ENCODE assay signal across 28 cellular contexts in genomic region chr7:118878336-118878735, GRCh38.
A peak's percentile ranks its signal among the peaks of the same experiment; 100 is the strongest.
DNase-seq lines count a peak whose midpoint lies in the region; ATAC-seq, FAIRE-seq and TF ChIP-seq lines count a peak whose summit lies in the region.
"Had no signal": no experiment of that assay in that cellular context is flagged by ENCODE, and none has a peak within 500 bp of the region (broad histone marks: within the 10 kb centered on the region; RNA-seq: fewer than 3 reads in every experiment).

No MANE protein-coding gene starts in this region.

- DNase-seq in cardiac muscle cell (ENCODE audit: low read depth in 1 of 2, low spot score in 1 of 2) (peak in 1 of 2 donors; percentile 63), heart left ventricle (no peak), neuronal stem cell (ENCODE audit: low spot score) (no peak), smooth muscle cell (lab: John Stamatoyannopoulos, UW; ENCODE audit: unreplicated experiment) (no peak), AG08396 (ENCODE audit: low spot score) (no peak)
- no peak for DNase-seq in naive thymus-derived CD8-positive, alpha-beta T cell
- no peak for DNase-seq in activated CD4-positive, alpha-beta memory T cell treated with anti-CD3 and anti-CD28 coated beads for 36 hours
- DNase-seq: BE2C; C1 segment of cervical spinal cord; CD4-positive, alpha-beta memory T cell; CD4-positive, CD25-positive, alpha-beta regulatory T cell; CD8-positive, alpha-beta memory T cell; COR-L47; DMS 273 treated with DMSO at 0.1 percent for 48 hours; DMS153; DMS53; DMS79; DND-41; EL; GDM1 had no signal

- H3K9ac ChIP-seq in neuronal stem cell (ENCODE audit: low read depth, low read length, poor library complexity) (no peak overlapping the region), smooth muscle cell (ENCODE audit: low read depth) (no peak overlapping the region)
- H3K9ac ChIP-seq: BLaER1 had no signal

- H3K9me3 Mint-ChIP-seq in naive thymus-derived CD8-positive, alpha-beta T cell = peaks cover 0 to 2% (median 0%) of the 10 kb centered on the region in 9 donors
- no peaks in the 10 kb centered on the region for H3K9me3 Mint-ChIP-seq in activated CD4-positive, alpha-beta memory T cell treated with anti-CD3 and anti-CD28 coated beads for 36 hours

- no peak overlapping the region for H3K4me3 Mint-ChIP-seq in naive thymus-derived CD8-positive, alpha-beta T cell
- no peak overlapping the region for H3K4me3 Mint-ChIP-seq in activated CD4-positive, alpha-beta memory T cell treated with anti-CD3 and anti-CD28 coated beads for 36 hours
- H3K4me3 Mint-ChIP-seq: CD14-positive monocyte; CD4-positive, alpha-beta memory T cell; CD4-positive, CD25-positive, alpha-beta regulatory T cell; CD8-positive, alpha-beta memory T cell had no signal

- POLR2A ChIA-PET in naive thymus-derived CD8-positive, alpha-beta T cell (lab: Charles Lee) = no interaction called here
- POLR2A ChIA-PET in activated CD4-positive, alpha-beta memory T cell treated with anti-CD3 and anti-CD28 coated beads for 36 hours (lab: Charles Lee) = no interaction called here

- no peaks in the 10 kb centered on the region for H3K79me2 ChIP-seq in smooth muscle cell (ENCODE audit: low read depth)

- H4K20me1 ChIP-seq in smooth muscle cell (ENCODE audit: low read depth) = no peaks in the 10 kb centered on the region
- H4K20me1 ChIP-seq: BLaER1 had no signal

- H3K18ac ChIP-seq in neuronal stem cell (ENCODE audit: low read length) = no peak overlapping the region

- H2BK15ac ChIP-seq in neuronal stem cell (ENCODE audit: low read length) = no peak overlapping the region

- no peak overlapping the region for H3K27ac Mint-ChIP-seq in naive thymus-derived CD8-positive, alpha-beta T cell
- H3K27ac Mint-ChIP-seq in activated CD4-positive, alpha-beta memory T cell treated with anti-CD3 and anti-CD28 coated beads for 36 hours = no peak overlapping the region
- H3K27ac Mint-ChIP-seq: CD14-positive monocyte; CD4-positive, alpha-beta memory T cell; CD4-positive, CD25-positive, alpha-beta regulatory T cell; CD8-positive, alpha-beta memory T cell had no signal

- H3K36me3 ChIP-seq in cardiac muscle cell (no peaks in the 10 kb centered on the region), heart left ventricle (no peaks in the 10 kb centered on the region), neuronal stem cell (replicated peaks in 1 of 2; ENCODE audit: control insufficient read depth in 2 of 2, insufficient read depth in 2 of 2, low read length in 2 of 2) (no peaks in the 10 kb centered on the region), smooth muscle cell (ENCODE audit: low read depth) (no peaks in the 10 kb centered on the region)
- H3K36me3 ChIP-seq: BE2C, BLaER1 had no signal

- H3K23ac ChIP-seq in neuronal stem cell (ENCODE audit: low read depth, low read length, poor library complexity) = no peak overlapping the region

- no peak overlapping the region for H2AFZ ChIP-seq in neuronal stem cell (ENCODE audit: low read length)
- H2AFZ ChIP-seq in smooth muscle cell (ENCODE audit: low read depth) = peak overlapping the region; percentile 62

- H3K36me3 Mint-ChIP-seq in naive thymus-derived CD8-positive, alpha-beta T cell = no peaks in the 10 kb centered on the region
- H3K36me3 Mint-ChIP-seq in activated CD4-positive, alpha-beta memory T cell treated with anti-CD3 and anti-CD28 coated beads for 36 hours = no peaks in the 10 kb centered on the region
- H3K36me3 Mint-ChIP-seq: CD14-positive monocyte; CD4-positive, alpha-beta memory T cell; CD4-positive, CD25-positive, alpha-beta regulatory T cell; CD8-positive, alpha-beta memory T cell had no signal

- no peak for TF ChIP-seq POLR2A in heart left ventricle (IDR thresholded peaks at IDR 0.05)

- H3K4me1 ChIP-seq in cardiac muscle cell (ENCODE audit: low read depth) (peaks cover 25% of the 10 kb centered on the region), heart left ventricle (no peaks in the 10 kb centered on the region), neuronal stem cell (ENCODE audit: control insufficient read depth in 2 of 2, insufficient read depth in 1 of 2, low read depth in 1 of 2, low read length in 2 of 2) (peaks cover 0 to 3% of the 10 kb centered on the region in 2 donors), smooth muscle cell (ENCODE audit: low read depth) (no peaks in the 10 kb centered on the region)
- H3K4me1 ChIP-seq: A549, BE2C, BLaER1 had no signal

- H3K4ac ChIP-seq in neuronal stem cell (ENCODE audit: low read length) = no peak overlapping the region

- no peaks in the 10 kb centered on the region for H3K79me1 ChIP-seq in neuronal stem cell (ENCODE audit: low read depth, low read length)

- H2BK5ac ChIP-seq in neuronal stem cell (ENCODE audit: low read length) = no peak overlapping the region

- no peak overlapping the region for H2BK120ac ChIP-seq in neuronal stem cell (ENCODE audit: low read depth, low read length)

- no peak overlapping the region for H4K91ac ChIP-seq in neuronal stem cell (ENCODE audit: low read depth, low read length, poor library complexity)

- no peaks in the 10 kb centered on the region for H3K9me3 ChIP-seq in cardiac muscle cell (ENCODE audit: low read depth)
- no peaks in the 10 kb centered on the region for H3K9me3 ChIP-seq in heart left ventricle
- H3K9me3 ChIP-seq in neuronal stem cell (replicated peaks in 1 of 2; ENCODE audit: control insufficient read depth in 2 of 2, insufficient read depth in 1 of 2, low read depth in 1 of 2, low read length in 2 of 2) = no peaks in the 10 kb centered on the region
- no peaks in the 10 kb centered on the region for H3K9me3 ChIP-seq in smooth muscle cell (replicated peaks; ENCODE audit: low read depth)
- H3K9me3 ChIP-seq: A549, BE2C, BLaER1 had no signal

- TF ChIP-seq CTCF in cardiac muscle cell (IDR thresholded peaks at IDR 0.05; ENCODE audit: low read depth, low read length) (no peak), heart left ventricle (IDR thresholded peaks at IDR 0.05) (no peak), smooth muscle cell (IDR thresholded peaks at IDR 0.05; ENCODE audit: borderline replicate concordance, insufficient read depth, poor library complexity, severe bottlenecking) (no peak)

- no peaks in the 10 kb centered on the region for H3K27me3 ChIP-seq in cardiac muscle cell
- no peaks in the 10 kb centered on the region for H3K27me3 ChIP-seq in heart left ventricle
- H3K27me3 ChIP-seq in neuronal stem cell (ENCODE audit: control insufficient read depth in 3 of 3, insufficient read depth in 3 of 3, low read depth in 1 of 3, low read length in 3 of 3) = no peaks in the 10 kb centered on the region
- H3K27me3 ChIP-seq in smooth muscle cell (ENCODE audit: low read depth) = no peaks in the 10 kb centered on the region
- H3K27me3 ChIP-seq: BE2C, BLaER1 had no signal

- H3K27me3 Mint-ChIP-seq in naive thymus-derived CD8-positive, alpha-beta T cell = no peaks in the 10 kb centered on the region
- no peaks in the 10 kb centered on the region for H3K27me3 Mint-ChIP-seq in activated CD4-positive, alpha-beta memory T cell treated with anti-CD3 and anti-CD28 coated beads for 36 hours
- H3K27me3 Mint-ChIP-seq: CD4-positive, alpha-beta memory T cell; CD4-positive, CD25-positive, alpha-beta regulatory T cell; CD8-positive, alpha-beta memory T cell had no signal

- H3K27ac ChIP-seq in cardiac muscle cell = peak overlapping the region; percentile 67
- H3K27ac ChIP-seq in heart left ventricle = no peak overlapping the region
- H3K27ac ChIP-seq in neuronal stem cell (replicated peaks; ENCODE audit: low read length) = no peak overlapping the region
- peak overlapping the region; percentile 0 for H3K27ac ChIP-seq in smooth muscle cell (ENCODE audit: low read depth)
- H3K27ac ChIP-seq: 22Rv1, A549, BLaER1 had no signal

- H3F3A ChIP-seq in smooth muscle cell (ENCODE audit: low read depth) = no peaks in the 10 kb centered on the region

- no peak overlapping the region for H2BK12ac ChIP-seq in neuronal stem cell (ENCODE audit: low read length)

- H3K4me3 ChIP-seq in cardiac muscle cell = no peak overlapping the region
- H3K4me3 ChIP-seq in heart left ventricle = no peak overlapping the region
- H3K4me3 ChIP-seq in neuronal stem cell (ENCODE audit: low read length in 2 of 2) = no peak overlapping the region
- no peak overlapping the region for H3K4me3 ChIP-seq in smooth muscle cell
- H3K4me3 ChIP-seq: A549, BLaER1, GM12878 had no signal

- H2AK5ac ChIP-seq in neuronal stem cell (ENCODE audit: low read depth, low read length) = no peak overlapping the region

- no peak overlapping the region for H3K14ac ChIP-seq in neuronal stem cell (ENCODE audit: low read length)

- ATAC-seq in heart left ventricle = no peak
- no peak for ATAC-seq in naive thymus-derived CD8-positive, alpha-beta T cell
- ATAC-seq: A549, GM12878 had no signal

- H3K4me1 Mint-ChIP-seq in naive thymus-derived CD8-positive, alpha-beta T cell = no peaks in the 10 kb centered on the region
- no peaks in the 10 kb centered on the region for H3K4me1 Mint-ChIP-seq in activated CD4-positive, alpha-beta memory T cell treated with anti-CD3 and anti-CD28 coated beads for 36 hours (ENCODE audit: low read depth)
- H3K4me1 Mint-ChIP-seq: CD14-positive monocyte; CD4-positive, alpha-beta memory T cell; CD4-positive, CD25-positive, alpha-beta regulatory T cell; CD8-positive, alpha-beta memory T cell had no signal

- H3K4me2 ChIP-seq in neuronal stem cell (ENCODE audit: insufficient read depth, low read length, poor library complexity, severe bottlenecking) (no peak overlapping the region), smooth muscle cell (peak overlapping the region; percentile 3)
- H3K4me2 ChIP-seq: A549, BLaER1 had no signal

- peak overlapping the region; percentile 43 for H4K8ac ChIP-seq in neuronal stem cell (ENCODE audit: low read depth, low read length)

- peak; percentile 43 for FAIRE-seq in colon (lab: Jason Lieb, UNC)
- FAIRE-seq: A549, GM12878, GM12892, GM18507 had no signal

- CTCF ChIA-PET in activated CD4-positive, alpha-beta memory T cell treated with anti-CD3 and anti-CD28 coated beads for 36 hours (lab: Charles Lee) = no interaction called here

- intact Hi-C loops in heart left ventricle (cut with DNase I) = no loop called here
- intact Hi-C loops in activated CD4-positive, alpha-beta memory T cell treated with anti-CD3 and anti-CD28 coated beads for 36 hours (cut with micrococcal nuclease) = no loop called here

Comparison
In these comparisons a context has a peak if more than half of its experiments do, and no peak if none do; other contexts are left out.
1. H3K27ac ChIP-seq: peak in cardiac muscle cell (single experiment) and smooth muscle cell (single experiment); none in heart left ventricle (0 of 12) and neuronal stem cell (single experiment).